In the genomic region with DNA sequence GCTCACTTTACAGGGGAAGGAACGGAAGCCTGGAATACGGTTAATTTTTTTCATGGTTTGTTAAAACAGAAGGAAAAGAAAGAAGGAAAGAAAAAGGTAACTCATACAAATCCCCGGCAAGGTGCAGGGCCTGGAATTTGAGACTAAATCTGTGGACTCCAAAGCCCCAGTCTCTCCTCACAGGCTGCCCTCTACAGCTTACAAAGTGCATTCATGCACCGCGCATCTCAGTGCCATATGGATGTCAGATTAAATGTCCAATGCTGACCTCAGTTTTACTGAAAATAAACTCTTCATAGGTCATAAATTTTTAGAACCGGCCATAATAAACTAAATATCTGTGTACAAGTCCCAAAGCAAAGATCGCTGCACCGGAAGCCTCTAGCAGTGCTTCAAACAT, we compare ENCODE assay signal across 14 cellular contexts. TPM values are rescaled to one million over a fixed set of nuclear protein-coding genes. Genes with fewer than 3 reads are reported as not detected.
A peak's percentile ranks its signal among the peaks of the same experiment; 100 is the strongest.
DNase-seq lines count a peak whose midpoint lies in the region; ATAC-seq and TF ChIP-seq lines count a peak whose summit lies in the region.
"Had no signal": no experiment of that assay in that cellular context is flagged by ENCODE, and none has a peak within 500 bp of the region (broad histone marks: within the 10 kb centered on the region; RNA-seq: fewer than 3 reads in every experiment).

No MANE protein-coding gene starts in this region.

- H2AFZ ChIP-seq in PC-3 (ENCODE audit: low read length) = no peak overlapping the region

- POLR2A ChIA-PET in PC-3 (lab: Charles Lee; ENCODE audit: unreplicated experiment) = no interaction called here

- H4K20me1 ChIP-seq in PC-3 (ENCODE audit: low read length) = no peaks in the 10 kb centered on the region

- peak; percentile 26 for DNase-seq in NCI-H510A treated with DMSO at 0.1 percent for 48 hours (lab: John Stamatoyannopoulos, UW)
- DNase-seq in NCI-H510A (lab: John Stamatoyannopoulos, UW) = no peak
- no peak for DNase-seq in PC-3
- DNase-seq in fibroblast of villous mesenchyme (ENCODE audit: low read depth) = no peak
- DNase-seq in thyroid gland = peak; percentile 43 to 45
- DNase-seq in occipital lobe (lab: John Stamatoyannopoulos, UW) = no peak
- DNase-seq in HAP-1 (ENCODE audit: low spot score in 2 of 2) = no peak
- DNase-seq: activated B cell treated with CpG ODN at 0.5 μM for 24 hours; activated T-cell treated with anti-CD3 and anti-CD28 coated beads, Interleukin-2, amount 50 U/mL, for 4 hours; left ventricle myocardium superior; ovary; Right ventricle myocardium superior; stomach had no signal

- 59 to 65% methylated on average over 8 of the region's 8 CpGs for WGBS in thyroid gland, 2 donors

- H3K36me3 ChIP-seq in PC-3 (ENCODE audit: low read depth, low read length) (no peaks in the 10 kb centered on the region), thyroid gland (no peaks in the 10 kb centered on the region), HAP-1 (replicated peaks) (no peaks in the 10 kb centered on the region)
- H3K36me3 ChIP-seq: ovary, stomach had no signal

- H3K4me3 ChIP-seq in PC-3 (ENCODE audit: low read length) (no peak overlapping the region), fibroblast of villous mesenchyme (ENCODE audit: low read depth, low read length) (no peak overlapping the region), thyroid gland (replicated peaks in 1 of 3) (no peak overlapping the region), HAP-1 (no peak overlapping the region)
- H3K4me3 ChIP-seq: ovary, stomach had no signal

- H3K9me2 ChIP-seq in PC-3 (replicated peaks; ENCODE audit: low read length) = no peaks in the 10 kb centered on the region

- TF ChIP-seq CTCF in PC-3 (conservative IDR thresholded peaks at IDR 0.05; ENCODE audit: low read depth, low read length) (0 out of 2 replicates have a peak, but pooled peaks have one; percentile 23), fibroblast of villous mesenchyme (IDR thresholded peaks at IDR 0.05; ENCODE audit: insufficient read depth, low read depth, low read length) (peak; percentile 24), thyroid gland (IDR thresholded peaks at IDR 0.05) (peak in 3 of 6 experiments; percentile 23 to 60 (median 50))

- no peak overlapping the region for H3K9ac ChIP-seq in PC-3 (ENCODE audit: low read length)

- no peaks in the 10 kb centered on the region for H3K79me2 ChIP-seq in PC-3 (ENCODE audit: low read length)

- no peak overlapping the region for H3K4me2 ChIP-seq in PC-3 (ENCODE audit: low read length)

- ATAC-seq in PC-3 (no peak), HG02763 (IDR thresholded peaks at IDR 0.05; ENCODE audit: unreplicated experiment) (no peak)
- ATAC-seq: activated T-cell treated with anti-CD3 and anti-CD28 coated beads, Interleukin-2, amount 50 U/mL, for 4 hours; left ventricle myocardium superior had no signal

- no peaks in the 10 kb centered on the region for H3F3A ChIP-seq in PC-3 (ENCODE audit: low read length, unreplicated experiment)

- CTCF ChIA-PET in PC-3 (lab: Charles Lee) = no interaction called here

- no peaks in the 10 kb centered on the region for H3K27me3 ChIP-seq in PC-3 (ENCODE audit: low read length)
- H3K27me3 ChIP-seq in thyroid gland = no peaks in the 10 kb centered on the region
- H3K27me3 ChIP-seq in HAP-1 (ENCODE audit: low read depth) = no peaks in the 10 kb centered on the region
- H3K27me3 ChIP-seq: ovary, stomach had no signal

- no peaks in the 10 kb centered on the region for H3K4me1 ChIP-seq in PC-3 (ENCODE audit: insufficient read depth, low read length)
- peaks cover 16 to 29% of the 10 kb centered on the region in 2 donors for H3K4me1 ChIP-seq in thyroid gland
- H3K4me1 ChIP-seq in HAP-1 = no peaks in the 10 kb centered on the region
- H3K4me1 ChIP-seq: stomach had no signal

- no peaks in the 10 kb centered on the region for H3K9me3 ChIP-seq in PC-3 (ENCODE audit: low read length)
- no peaks in the 10 kb centered on the region for H3K9me3 ChIP-seq in thyroid gland
- no peaks in the 10 kb centered on the region for H3K9me3 ChIP-seq in HAP-1
- H3K9me3 ChIP-seq: ovary, stomach had no signal

- no peak for TF ChIP-seq POLR2A in thyroid gland (IDR thresholded peaks at IDR 0.05)

- no TSS peak for BruUV-seq in PC-3 (replicated peaks; lab: Mats Ljungman, UMichigan)

- H3K27ac ChIP-seq in PC-3 (ENCODE audit: low read length) (no peak overlapping the region), thyroid gland (peak overlapping the region in 2 of 3 donors; percentile 24 to 81)
- H3K27ac ChIP-seq: ovary, stomach had no signal

- intact Hi-C loops in PC-3 (cut with micrococcal nuclease) (no loop called here), thyroid gland (cut with DNase I) (no loop called here)

- in situ Hi-C loops in HAP-1 (cut with MboI; ENCODE audit: low sequenced_read_pairs) = no loop called here

RNA-seq across cellular contexts. Expression of gene ST6GAL2, which starts 17.8 kb away (rescaled TPM):
- total RNA-seq in PC-3 (2014; rRNA removed) = 11.4 and 12.6 TPM in 2 replicates
- 4.3 and 5.2 TPM in 2 replicates for total RNA-seq in fibroblast of villous mesenchyme
- total RNA-seq in thyroid gland = 10 to 100 TPM; 17.6 to 94.5 (median 49.9) TPM
- 148 TPM for total RNA-seq in occipital lobe
- total RNA-seq: activated B cell treated with CpG ODN at 0.5 μM for 24 hours; activated T-cell treated with anti-CD3 and anti-CD28 coated beads, Interleukin-2, amount 50 U/mL, for 4 hours; Right ventricle myocardium superior had no signal

Comparison
In these comparisons a context has a peak if more than half of its experiments do, and no peak if none do; other contexts are left out.
1. DNase-seq: peak in NCI-H510A treated with DMSO at 0.1 percent for 48 hours (single experiment) and thyroid gland (2 of 2); none in NCI-H510A (single experiment), PC-3 (single experiment), fibroblast of villous mesenchyme (single experiment), occipital lobe (single experiment) and HAP-1 (0 of 2).